In genomic region chr17:47208744-47209488, GRCh38 we compare ENCODE assay signal across 1 cellular context.
A peak's percentile ranks its signal among the peaks of the same experiment; 100 is the strongest.
TF ChIP-seq lines count a peak whose summit lies in the region.

MYL4 (plus strand) TSS chr17:47209348; CDS start chr17:47209423, 75 bp downstream.

TF ChIP-seq in K562, 482 proteins besides CTCF, POLR2A, EP300 and RAD21 (continued from another document and continues in another):
- TF ChIP-seq ZBTB40 (IDR thresholded peaks at IDR 0.05) (no peak), ZBTB40 (CRISPR knock-in tag; IDR thresholded peaks at IDR 0.05) (no peak), HOXB6 (CRISPR knock-in tag; IDR thresholded peaks at IDR 0.05; ENCODE audit: borderline replicate concordance) (no peak), COPS2 (conservative IDR thresholded peaks at IDR 0.05) (no peak), ZBTB43 (CRISPR knock-in tag; IDR thresholded peaks at IDR 0.05) (no peak), ELF2 (CRISPR knock-in tag; IDR thresholded peaks at IDR 0.05) (no peak), TCF3 (CRISPR knock-in tag; IDR thresholded peaks at IDR 0.05) (peak; percentile 59), PML (IDR thresholded peaks at IDR 0.05; ENCODE audit: low read length) (no peak), KAT8 (IDR thresholded peaks at IDR 0.05; ENCODE audit: low read depth) (no peak), ZFPM2 (CRISPR knock-in tag; IDR thresholded peaks at IDR 0.05) (no peak), CHD2 (IDR thresholded peaks at IDR 0.05; ENCODE audit: low read depth, low read length) (no peak), MTA3 (IDR thresholded peaks at IDR 0.05; ENCODE audit: borderline replicate concordance) (peak; percentile 46; the same call in 1 of the 2 replicates), TCF7 (IDR thresholded peaks at IDR 0.05; ENCODE audit: borderline replicate concordance) (no peak), ZNF277 (CRISPR knock-in tag; IDR thresholded peaks at IDR 0.05; ENCODE audit: borderline replicate concordance) (no peak), ZNF431 (CRISPR knock-in tag; IDR thresholded peaks at IDR 0.05) (no peak), ZSCAN32 (CRISPR knock-in tag; IDR thresholded peaks at IDR 0.05) (no peak), ZNF583 (CRISPR knock-in tag; IDR thresholded peaks at IDR 0.05) (no peak), RUNX1 (IDR thresholded peaks at IDR 0.05; ENCODE audit: low read depth) (no peak), BCLAF1 (IDR thresholded peaks at IDR 0.05; ENCODE audit: borderline replicate concordance in 1 of 2, control insufficient read depth in 1 of 2, low read depth in 2 of 2, low read length in 1 of 2) (no peak), ZNF584 (CRISPR knock-in tag; IDR thresholded peaks at IDR 0.05; ENCODE audit: low read depth) (no peak), CBFA2T2 (conservative IDR thresholded peaks at IDR 0.05) (peak; percentile 30), DDX20 (tag; IDR thresholded peaks at IDR 0.05; ENCODE audit: low read depth) (no peak), HMGXB4 (CRISPR knock-in tag; IDR thresholded peaks at IDR 0.05) (no peak), SNIP1 (IDR thresholded peaks at IDR 0.05; ENCODE audit: low read depth) (no peak), MLX (CRISPR knock-in tag; conservative IDR thresholded peaks at IDR 0.05) (no peak), ZZZ3 (IDR thresholded peaks at IDR 0.05) (no peak)
